8 cellular contexts compared by ENCODE assay signal in genomic region chr16:10971560-10971961, GRCh38. TPM values are rescaled to one million over a fixed set of nuclear protein-coding genes. Genes with fewer than 3 reads are reported as not detected.
DNase-seq lines count a peak whose midpoint lies in the region; ATAC-seq, FAIRE-seq and TF ChIP-seq lines count a peak whose summit lies in the region.

No MANE protein-coding gene starts in this region.

- H3K27me3 ChIP-seq in bronchial epithelial cell (ENCODE audit: control insufficient read depth, insufficient read depth, low read length), result no peaks in the 10 kb centered on the region

- intact Hi-C loops in activated CD4-positive, alpha-beta T cell treated with anti-CD3 and anti-CD28 coated beads for 36 hours (cut with DNase I, micrococcal nuclease), result loop anchor here (1.0 kb wide), 2 partner anchors 284 to 286 kb away; no protein-coding TSS in a partner anchor

- H3K4me3 Mint-ChIP-seq in activated CD4-positive, alpha-beta T cell treated with anti-CD3 and anti-CD28 coated beads for 36 hours, result no peak overlapping the region

- peaks cover 35% of the 10 kb centered on the region for H3K4me1 Mint-ChIP-seq in activated CD4-positive, alpha-beta T cell treated with anti-CD3 and anti-CD28 coated beads for 36 hours

- H3K4me3 ChIP-seq in bronchial epithelial cell (ENCODE audit: low read depth, low read length), result no peak overlapping the region

- peak; percentile 15 for FAIRE-seq in RCC 7860 (lab: Jason Lieb, UNC)
- FAIRE-seq in bronchial epithelial cell (lab: Jason Lieb, UNC), result no peak

- ATAC-seq in activated CD4-positive, alpha-beta T cell treated with anti-CD3 and anti-CD28 coated beads for 36 hours, result peak; percentile 40
- no peak for ATAC-seq in HG02642 (IDR thresholded peaks at IDR 0.05; ENCODE audit: poor library complexity, unreplicated experiment)

- H3K27ac Mint-ChIP-seq in activated CD4-positive, alpha-beta T cell treated with anti-CD3 and anti-CD28 coated beads for 36 hours, result peak overlapping the region; percentile 21

- H3K36me3 ChIP-seq in KOPT-K1 (ENCODE audit: insufficient read depth, low read length), result peaks cover 56% of the 10 kb centered on the region
- H3K36me3 ChIP-seq in bronchial epithelial cell (ENCODE audit: control insufficient read depth, insufficient read depth, low read length), result peaks cover 10% of the 10 kb centered on the region

- H3K27me3 Mint-ChIP-seq in activated CD4-positive, alpha-beta T cell treated with anti-CD3 and anti-CD28 coated beads for 36 hours, result no peaks in the 10 kb centered on the region

- peak overlapping the region; percentile 57 for H3K27ac ChIP-seq in KOPT-K1 (ENCODE audit: low read depth, low read length, poor library complexity, severe bottlenecking)

- no peaks in the 10 kb centered on the region for H3K9me3 Mint-ChIP-seq in activated CD4-positive, alpha-beta T cell treated with anti-CD3 and anti-CD28 coated beads for 36 hours (ENCODE audit: low read depth)

- POLR2A ChIA-PET in activated CD4-positive, alpha-beta T cell treated with anti-CD3 and anti-CD28 coated beads for 36 hours (lab: Charles Lee), result interaction anchor here (0.6 to 1.4 kb wide), 3 partner anchors 248 to 284 kb away, joined by 3 to 9 read pairs (median 3); partner anchors contain the start of gene SOCS1

- H3K36me3 Mint-ChIP-seq in activated CD4-positive, alpha-beta T cell treated with anti-CD3 and anti-CD28 coated beads for 36 hours (ENCODE audit: low read depth), result peaks cover 32% of the 10 kb centered on the region

- no peaks in the 10 kb centered on the region for H3K9me3 ChIP-seq in KOPT-K1 (ENCODE audit: insufficient read depth, low read length, poor library complexity, severe bottlenecking)

- peak; percentile 47 for DNase-seq in activated CD4-positive, alpha-beta T cell treated with anti-CD3 and anti-CD28 coated beads for 36 hours
- DNase-seq in activated CD4-positive, alpha-beta T cell treated with anti-CD3 and anti-CD28 coated beads, Interleukin-2, amount 50 U/mL, for 1 hour, result no peak
- DNase-seq in RCC 7860 (ENCODE audit: low spot score) (peak; percentile 52), bronchial epithelial cell (ENCODE audit: low read depth) (peak; percentile 69), islet precursor cell (peak; percentile 96), superior temporal gyrus (ENCODE audit: extremely low spot score) (peak; percentile 87)

- peak; percentile 66 for TF ChIP-seq CTCF in bronchial epithelial cell (IDR thresholded peaks at IDR 0.05; ENCODE audit: insufficient read depth, low read length, severe bottlenecking)

- CTCF ChIA-PET in activated CD4-positive, alpha-beta T cell treated with anti-CD3 and anti-CD28 coated beads for 36 hours (lab: Charles Lee), result interaction anchor here (0.6 to 1.9 kb wide), 36 partner anchors 9 to 1096 kb away, joined by 3 to 14 read pairs (median 3); partner anchors contain the start of gene SOCS1

RNA-seq across cellular contexts. Expression of gene CLEC16A, which starts 27.2 kb away (rescaled TPM):
- 10 to 100 TPM; 23.5 to 25.4 TPM for total RNA-seq in activated CD4-positive, alpha-beta T cell treated with anti-CD3 and anti-CD28 coated beads for 36 hours
- total RNA-seq in bronchial epithelial cell, result 13.8 and 15.8 TPM in 2 replicates

RNA-seq across cellular contexts. Expression of gene DEXI, which starts 29.3 kb away (rescaled TPM):
- total RNA-seq in activated CD4-positive, alpha-beta T cell treated with anti-CD3 and anti-CD28 coated beads for 36 hours, result 10 to 100 TPM; 33.8 to 34.9 TPM
- total RNA-seq in bronchial epithelial cell, result 46.2 and 47.9 TPM in 2 replicates
